ENCODE assay signal across 21 cellular contexts in the genomic region with DNA sequence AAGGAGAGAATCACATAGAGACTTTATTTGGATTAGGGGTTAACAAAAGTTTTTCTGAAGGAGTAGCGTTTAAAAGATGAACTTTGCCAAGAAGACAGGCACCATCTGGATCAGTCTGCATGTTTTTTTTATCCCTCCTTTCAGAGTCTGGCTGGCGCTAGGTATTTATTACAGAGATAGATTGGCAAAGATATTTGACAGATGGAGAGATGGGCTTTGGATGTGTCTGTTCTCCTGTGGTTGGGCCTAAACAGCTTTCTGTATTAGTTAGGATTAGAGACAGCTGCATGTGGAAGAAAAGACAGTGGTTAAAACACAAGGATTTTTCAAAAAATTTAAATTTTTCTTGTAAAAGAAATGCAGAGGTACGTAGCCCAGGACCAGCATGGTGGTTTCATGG.
A peak's percentile ranks its signal among the peaks of the same experiment; 100 is the strongest.
DNase-seq lines count a peak whose midpoint lies in the region; ATAC-seq and TF ChIP-seq lines count a peak whose summit lies in the region.
"Had no signal": no experiment of that assay in that cellular context is flagged by ENCODE, and none has a peak within 500 bp of the region (broad histone marks: within the 10 kb centered on the region; RNA-seq: fewer than 3 reads in every experiment).

No MANE protein-coding gene starts in this region.

- TF ChIP-seq CTCF in nephron (IDR thresholded peaks at IDR 0.05; ENCODE audit: unreplicated experiment in 3 of 3), result no peak

- peak overlapping the region; percentile 12 to 77 (median 39) for H3K27ac Mint-ChIP-seq in nephron
- H3K27ac Mint-ChIP-seq: H9, HFFc6, T-helper 17 cell had no signal

- peaks cover 67% of the 10 kb centered on the region for H3K4me1 Mint-ChIP-seq in nephron
- H3K4me1 Mint-ChIP-seq: T-helper 17 cell had no signal

- no peaks in the 10 kb centered on the region for H3K36me3 Mint-ChIP-seq in nephron (ENCODE audit: low read depth)

- no peak overlapping the region for H3K4me3 Mint-ChIP-seq in nephron
- H3K4me3 Mint-ChIP-seq: H9, HFFc6, T-helper 17 cell had no signal

- DNase-seq in Ammon's horn (ENCODE audit: low spot score) (peak; percentile 22), NCI-H1694 treated with DMSO at 0.1 percent for 48 hours (lab: John Stamatoyannopoulos, UW) (peak; percentile 77), NCI-H82 (lab: John Stamatoyannopoulos, UW) (peak; percentile 96), AG08395 (ENCODE audit: low spot score) (no peak)
- DNase-seq: 8988T, AML-193, DMS79, GM23248, H9, HFFc6, NCI-H1092, NCI-H1436, NCI-H2081, NCI-H748 treated with DMSO at 0.1 percent for 48 hours, OCI-M1, T-helper 17 cell had no signal

- H3K27me3 Mint-ChIP-seq in nephron (ENCODE audit: low read depth), result no peaks in the 10 kb centered on the region

- H3K9me3 Mint-ChIP-seq in nephron, result no peaks in the 10 kb centered on the region
- H3K9me3 Mint-ChIP-seq: H9, HFFc6 had no signal

- ATAC-seq in activated CD4-positive, CD25-positive, alpha-beta regulatory T cell treated with anti-CD3 and anti-CD28 coated beads, Interleukin-2, amount 50 U/mL, for 24 hours, result no peak
- no peak for ATAC-seq in GM21526 (IDR thresholded peaks at IDR 0.05; ENCODE audit: low FRiP score, unreplicated experiment)
- ATAC-seq: HepG2, K562, T-helper 17 cell had no signal
